Comparison of ENCODE assay signal across 1 cellular context in the genomic region with DNA sequence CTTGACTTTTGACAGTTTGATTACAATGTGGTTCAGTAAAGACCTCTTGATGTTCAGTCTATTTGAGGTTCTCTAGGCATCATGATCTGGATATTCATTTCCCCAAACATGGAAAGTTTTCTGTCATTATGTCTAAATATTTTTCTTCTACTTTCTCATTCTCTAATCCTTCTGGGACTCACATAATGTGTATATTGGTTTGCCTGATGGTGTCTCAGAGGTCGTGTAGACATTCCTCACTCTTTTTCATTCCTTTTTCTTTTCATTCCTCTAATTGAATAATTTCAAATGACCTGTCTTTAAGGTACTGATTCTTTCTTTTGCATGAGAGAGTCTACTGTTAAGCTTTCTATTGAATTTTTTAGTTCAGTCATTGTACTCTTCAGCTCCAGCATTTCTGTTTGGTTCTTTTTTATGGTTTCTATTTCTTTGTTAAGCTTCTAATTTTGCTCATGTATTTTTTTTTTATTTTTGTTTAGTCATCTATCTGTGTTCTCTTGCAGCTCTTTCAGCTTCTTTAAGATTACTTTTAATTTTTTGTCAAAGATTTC.
TF ChIP-seq lines count a peak whose summit lies in the region.

No MANE protein-coding gene starts in this region.

TF ChIP-seq in K562, 482 proteins besides CTCF, POLR2A, EP300 and RAD21 (continues in another document):
- no peak for TF ChIP-seq PCBP2 (IDR thresholded peaks at IDR 0.05; ENCODE audit: low read depth, low read length, poor library complexity, severe bottlenecking)
- TF ChIP-seq ZZZ3 (IDR thresholded peaks at IDR 0.05): no peak
- TF ChIP-seq JUN (IDR thresholded peaks at IDR 0.05; ENCODE audit: borderline replicate concordance, low read depth, low read length): no peak
- no peak for TF ChIP-seq JUN (CRISPR knock-in tag; IDR thresholded peaks at IDR 0.05; ENCODE audit: borderline replicate concordance)
- TF ChIP-seq, protein P1, sequence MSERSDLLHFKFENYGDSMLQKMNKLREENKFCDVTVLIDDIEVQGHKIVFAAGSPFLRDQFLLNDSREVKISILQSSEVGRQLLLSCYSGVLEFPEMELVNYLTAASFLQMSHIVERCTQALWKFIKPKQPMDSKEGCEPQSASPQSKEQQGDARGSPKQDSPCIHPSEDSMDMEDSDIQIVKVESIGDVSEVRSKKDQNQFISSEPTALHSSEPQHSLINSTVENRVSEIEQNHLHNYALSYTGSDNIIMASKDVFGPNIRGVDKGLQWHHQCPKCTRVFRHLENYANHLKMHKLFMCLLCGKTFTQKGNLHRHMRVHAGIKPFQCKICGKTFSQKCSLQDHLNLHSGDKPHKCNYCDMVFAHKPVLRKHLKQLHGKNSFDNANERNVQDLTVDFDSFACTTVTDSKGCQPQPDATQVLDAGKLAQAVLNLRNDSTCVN (CRISPR knock-in tag; IDR thresholded peaks at IDR 0.05): no peak
- no peak for TF ChIP-seq POLR2AphosphoS5 (IDR thresholded peaks at IDR 0.05; ENCODE audit: control insufficient read depth, insufficient read depth, low read depth, low read length)
- TF ChIP-seq, protein P2, sequence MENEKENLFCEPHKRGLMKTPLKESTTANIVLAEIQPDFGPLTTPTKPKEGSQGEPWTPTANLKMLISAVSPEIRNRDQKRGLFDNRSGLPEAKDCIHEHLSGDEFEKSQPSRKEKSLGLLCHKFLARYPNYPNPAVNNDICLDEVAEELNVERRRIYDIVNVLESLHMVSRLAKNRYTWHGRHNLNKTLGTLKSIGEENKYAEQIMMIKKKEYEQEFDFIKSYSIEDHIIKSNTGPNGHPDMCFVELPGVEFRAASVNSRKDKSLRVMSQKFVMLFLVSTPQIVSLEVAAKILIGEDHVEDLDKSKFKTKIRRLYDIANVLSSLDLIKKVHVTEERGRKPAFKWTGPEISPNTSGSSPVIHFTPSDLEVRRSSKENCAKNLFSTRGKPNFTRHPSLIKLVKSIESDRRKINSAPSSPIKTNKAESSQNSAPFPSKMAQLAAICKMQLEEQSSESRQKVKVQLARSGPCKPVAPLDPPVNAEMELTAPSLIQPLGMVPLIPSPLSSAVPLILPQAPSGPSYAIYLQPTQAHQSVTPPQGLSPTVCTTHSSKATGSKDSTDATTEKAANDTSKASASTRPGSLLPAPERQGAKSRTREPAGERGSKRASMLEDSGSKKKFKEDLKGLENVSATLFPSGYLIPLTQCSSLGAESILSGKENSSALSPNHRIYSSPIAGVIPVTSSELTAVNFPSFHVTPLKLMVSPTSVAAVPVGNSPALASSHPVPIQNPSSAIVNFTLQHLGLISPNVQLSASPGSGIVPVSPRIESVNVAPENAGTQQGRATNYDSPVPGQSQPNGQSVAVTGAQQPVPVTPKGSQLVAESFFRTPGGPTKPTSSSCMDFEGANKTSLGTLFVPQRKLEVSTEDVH (IDR thresholded peaks at IDR 0.05; ENCODE audit: low read depth, partially characterized antibody): peak; percentile 33
- no peak for TF ChIP-seq KAT2B (IDR thresholded peaks at IDR 0.05; ENCODE audit: low read depth, low read length)
- no peak for TF ChIP-seq REST (CRISPR knock-in tag; IDR thresholded peaks at IDR 0.05; ENCODE audit: low read depth)
- no peak for TF ChIP-seq ESRRA (IDR thresholded peaks at IDR 0.05; ENCODE audit: borderline replicate concordance, low read depth)
- TF ChIP-seq ZNF174 (CRISPR knock-in tag; IDR thresholded peaks at IDR 0.05): no peak
- no peak for TF ChIP-seq CREM (IDR thresholded peaks at IDR 0.05; ENCODE audit: low read depth)
- TF ChIP-seq POLR2H (tag; IDR thresholded peaks at IDR 0.05; ENCODE audit: low read depth): no peak
- peak; percentile 98 for TF ChIP-seq TRIM28 (IDR thresholded peaks at IDR 0.05)
- TF ChIP-seq, protein P3, sequence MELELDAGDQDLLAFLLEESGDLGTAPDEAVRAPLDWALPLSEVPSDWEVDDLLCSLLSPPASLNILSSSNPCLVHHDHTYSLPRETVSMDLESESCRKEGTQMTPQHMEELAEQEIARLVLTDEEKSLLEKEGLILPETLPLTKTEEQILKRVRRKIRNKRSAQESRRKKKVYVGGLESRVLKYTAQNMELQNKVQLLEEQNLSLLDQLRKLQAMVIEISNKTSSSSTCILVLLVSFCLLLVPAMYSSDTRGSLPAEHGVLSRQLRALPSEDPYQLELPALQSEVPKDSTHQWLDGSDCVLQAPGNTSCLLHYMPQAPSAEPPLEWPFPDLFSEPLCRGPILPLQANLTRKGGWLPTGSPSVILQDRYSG (tag; conservative IDR thresholded peaks at IDR 0.05; ENCODE audit: low read depth): no peak
- no peak for TF ChIP-seq PRPF4 (IDR thresholded peaks at IDR 0.05; ENCODE audit: insufficient read depth, low read depth, low read length, poor library complexity, severe bottlenecking)
- TF ChIP-seq PPARD (CRISPR knock-in tag; IDR thresholded peaks at IDR 0.05): no peak
- TF ChIP-seq ARID1B (IDR thresholded peaks at IDR 0.05): no peak
- no peak for TF ChIP-seq ZNF830 (CRISPR knock-in tag; IDR thresholded peaks at IDR 0.05)
- TF ChIP-seq, protein P4, sequence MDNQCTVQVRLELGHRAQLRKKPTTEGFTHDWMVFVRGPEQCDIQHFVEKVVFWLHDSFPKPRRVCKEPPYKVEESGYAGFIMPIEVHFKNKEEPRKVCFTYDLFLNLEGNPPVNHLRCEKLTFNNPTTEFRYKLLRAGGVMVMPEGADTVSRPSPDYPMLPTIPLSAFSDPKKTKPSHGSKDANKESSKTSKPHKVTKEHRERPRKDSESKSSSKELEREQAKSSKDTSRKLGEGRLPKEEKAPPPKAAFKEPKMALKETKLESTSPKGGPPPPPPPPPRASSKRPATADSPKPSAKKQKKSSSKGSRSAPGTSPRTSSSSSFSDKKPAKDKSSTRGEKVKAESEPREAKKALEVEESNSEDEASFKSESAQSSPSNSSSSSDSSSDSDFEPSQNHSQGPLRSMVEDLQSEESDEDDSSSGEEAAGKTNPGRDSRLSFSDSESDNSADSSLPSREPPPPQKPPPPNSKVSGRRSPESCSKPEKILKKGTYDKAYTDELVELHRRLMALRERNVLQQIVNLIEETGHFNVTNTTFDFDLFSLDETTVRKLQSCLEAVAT (IDR thresholded peaks at IDR 0.05): 0 out of 4 replicates have a peak, but pooled peaks of 1 of the 2 experiments have one; percentile 49
- no peak for TF ChIP-seq ELF1 (tag; IDR thresholded peaks at IDR 0.05)
- no peak for TF ChIP-seq SPI1 (IDR thresholded peaks at IDR 0.05; ENCODE audit: borderline replicate concordance, low read depth, low read length)
- no peak for TF ChIP-seq CBX1 (IDR thresholded peaks at IDR 0.05; ENCODE audit: low read depth)
- TF ChIP-seq PYGO2 (tag; IDR thresholded peaks at IDR 0.05): no peak
- TF ChIP-seq TEAD2 (tag; IDR thresholded peaks at IDR 0.05): no peak
- TF ChIP-seq TAF9B (IDR thresholded peaks at IDR 0.05; ENCODE audit: partially characterized antibody): no peak
- TF ChIP-seq CBFA2T2 (conservative IDR thresholded peaks at IDR 0.05): no peak
- TF ChIP-seq ZNF280B (CRISPR knock-in tag; IDR thresholded peaks at IDR 0.05): peak; percentile 92
- TF ChIP-seq, protein P5, sequence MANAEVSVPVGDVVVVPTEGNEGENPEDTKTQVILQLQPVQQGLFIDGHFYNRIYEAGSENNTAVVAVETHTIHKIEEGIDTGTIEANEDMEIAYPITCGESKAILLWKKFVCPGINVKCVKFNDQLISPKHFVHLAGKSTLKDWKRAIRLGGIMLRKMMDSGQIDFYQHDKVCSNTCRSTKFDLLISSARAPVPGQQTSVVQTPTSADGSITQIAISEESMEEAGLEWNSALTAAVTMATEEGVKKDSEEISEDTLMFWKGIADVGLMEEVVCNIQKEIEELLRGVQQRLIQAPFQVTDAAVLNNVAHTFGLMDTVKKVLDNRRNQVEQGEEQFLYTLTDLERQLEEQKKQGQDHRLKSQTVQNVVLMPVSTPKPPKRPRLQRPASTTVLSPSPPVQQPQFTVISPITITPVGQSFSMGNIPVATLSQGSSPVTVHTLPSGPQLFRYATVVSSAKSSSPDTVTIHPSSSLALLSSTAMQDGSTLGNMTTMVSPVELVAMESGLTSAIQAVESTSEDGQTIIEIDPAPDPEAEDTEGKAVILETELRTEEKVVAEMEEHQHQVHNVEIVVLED (CRISPR knock-in tag; IDR thresholded peaks at IDR 0.05): no peak
- peak; percentile 43; the same call in 1 of the 2 replicates for TF ChIP-seq CBX5 (IDR thresholded peaks at IDR 0.05; ENCODE audit: borderline replicate concordance, low read depth)
- TF ChIP-seq, protein P6, sequence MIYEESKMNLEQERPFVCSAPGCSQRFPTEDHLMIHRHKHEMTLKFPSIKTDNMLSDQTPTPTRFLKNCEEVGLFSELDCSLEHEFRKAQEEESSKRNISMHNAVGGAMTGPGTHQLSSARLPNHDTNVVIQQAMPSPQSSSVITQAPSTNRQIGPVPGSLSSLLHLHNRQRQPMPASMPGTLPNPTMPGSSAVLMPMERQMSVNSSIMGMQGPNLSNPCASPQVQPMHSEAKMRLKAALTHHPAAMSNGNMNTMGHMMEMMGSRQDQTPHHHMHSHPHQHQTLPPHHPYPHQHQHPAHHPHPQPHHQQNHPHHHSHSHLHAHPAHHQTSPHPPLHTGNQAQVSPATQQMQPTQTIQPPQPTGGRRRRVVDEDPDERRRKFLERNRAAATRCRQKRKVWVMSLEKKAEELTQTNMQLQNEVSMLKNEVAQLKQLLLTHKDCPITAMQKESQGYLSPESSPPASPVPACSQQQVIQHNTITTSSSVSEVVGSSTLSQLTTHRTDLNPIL (CRISPR knock-in tag; IDR thresholded peaks at IDR 0.05): no peak
- TF ChIP-seq BRD4 (IDR thresholded peaks at IDR 0.05): no peak
